1 cellular context compared by ENCODE assay signal in the genomic region with DNA sequence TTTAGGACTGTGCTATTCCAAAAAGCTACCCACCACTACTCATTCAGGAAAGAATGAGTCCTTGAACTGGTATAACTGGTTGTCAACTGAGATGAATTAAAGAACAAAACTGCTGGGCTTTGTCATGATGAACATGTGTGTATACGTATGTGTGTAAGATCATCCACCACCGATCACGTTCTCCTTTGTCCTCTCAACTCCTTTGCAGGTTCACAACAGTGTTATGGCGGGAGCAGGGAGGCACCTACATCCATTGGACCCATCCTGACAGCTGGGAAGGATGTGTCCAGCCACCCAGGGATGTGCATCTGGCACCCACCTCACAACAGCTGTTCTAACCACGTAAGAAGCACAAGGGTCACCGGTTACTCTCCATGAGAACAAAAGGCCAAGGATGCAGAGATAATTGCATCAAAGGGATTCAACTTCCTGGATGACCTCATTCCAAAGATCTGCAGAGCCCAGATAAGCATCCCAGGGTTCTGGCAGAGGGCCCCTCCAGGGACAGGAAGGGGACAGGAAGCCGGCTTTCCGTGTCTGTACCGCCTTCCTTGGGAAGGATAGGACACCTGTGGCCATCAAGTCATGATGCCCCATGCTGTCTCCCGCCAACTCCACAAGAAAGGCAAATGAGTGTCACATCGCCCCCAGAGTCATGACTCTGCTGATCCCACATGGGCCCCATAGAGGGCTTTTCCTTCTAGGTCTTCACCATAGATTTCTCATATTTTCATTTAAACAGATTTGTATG.
TF ChIP-seq lines count a peak whose summit lies in the region.

No MANE protein-coding gene starts in this region.

TF ChIP-seq in K562, 482 proteins besides CTCF, POLR2A, EP300 and RAD21 (continued from another document and continues in another):
- TF ChIP-seq, protein P1, sequence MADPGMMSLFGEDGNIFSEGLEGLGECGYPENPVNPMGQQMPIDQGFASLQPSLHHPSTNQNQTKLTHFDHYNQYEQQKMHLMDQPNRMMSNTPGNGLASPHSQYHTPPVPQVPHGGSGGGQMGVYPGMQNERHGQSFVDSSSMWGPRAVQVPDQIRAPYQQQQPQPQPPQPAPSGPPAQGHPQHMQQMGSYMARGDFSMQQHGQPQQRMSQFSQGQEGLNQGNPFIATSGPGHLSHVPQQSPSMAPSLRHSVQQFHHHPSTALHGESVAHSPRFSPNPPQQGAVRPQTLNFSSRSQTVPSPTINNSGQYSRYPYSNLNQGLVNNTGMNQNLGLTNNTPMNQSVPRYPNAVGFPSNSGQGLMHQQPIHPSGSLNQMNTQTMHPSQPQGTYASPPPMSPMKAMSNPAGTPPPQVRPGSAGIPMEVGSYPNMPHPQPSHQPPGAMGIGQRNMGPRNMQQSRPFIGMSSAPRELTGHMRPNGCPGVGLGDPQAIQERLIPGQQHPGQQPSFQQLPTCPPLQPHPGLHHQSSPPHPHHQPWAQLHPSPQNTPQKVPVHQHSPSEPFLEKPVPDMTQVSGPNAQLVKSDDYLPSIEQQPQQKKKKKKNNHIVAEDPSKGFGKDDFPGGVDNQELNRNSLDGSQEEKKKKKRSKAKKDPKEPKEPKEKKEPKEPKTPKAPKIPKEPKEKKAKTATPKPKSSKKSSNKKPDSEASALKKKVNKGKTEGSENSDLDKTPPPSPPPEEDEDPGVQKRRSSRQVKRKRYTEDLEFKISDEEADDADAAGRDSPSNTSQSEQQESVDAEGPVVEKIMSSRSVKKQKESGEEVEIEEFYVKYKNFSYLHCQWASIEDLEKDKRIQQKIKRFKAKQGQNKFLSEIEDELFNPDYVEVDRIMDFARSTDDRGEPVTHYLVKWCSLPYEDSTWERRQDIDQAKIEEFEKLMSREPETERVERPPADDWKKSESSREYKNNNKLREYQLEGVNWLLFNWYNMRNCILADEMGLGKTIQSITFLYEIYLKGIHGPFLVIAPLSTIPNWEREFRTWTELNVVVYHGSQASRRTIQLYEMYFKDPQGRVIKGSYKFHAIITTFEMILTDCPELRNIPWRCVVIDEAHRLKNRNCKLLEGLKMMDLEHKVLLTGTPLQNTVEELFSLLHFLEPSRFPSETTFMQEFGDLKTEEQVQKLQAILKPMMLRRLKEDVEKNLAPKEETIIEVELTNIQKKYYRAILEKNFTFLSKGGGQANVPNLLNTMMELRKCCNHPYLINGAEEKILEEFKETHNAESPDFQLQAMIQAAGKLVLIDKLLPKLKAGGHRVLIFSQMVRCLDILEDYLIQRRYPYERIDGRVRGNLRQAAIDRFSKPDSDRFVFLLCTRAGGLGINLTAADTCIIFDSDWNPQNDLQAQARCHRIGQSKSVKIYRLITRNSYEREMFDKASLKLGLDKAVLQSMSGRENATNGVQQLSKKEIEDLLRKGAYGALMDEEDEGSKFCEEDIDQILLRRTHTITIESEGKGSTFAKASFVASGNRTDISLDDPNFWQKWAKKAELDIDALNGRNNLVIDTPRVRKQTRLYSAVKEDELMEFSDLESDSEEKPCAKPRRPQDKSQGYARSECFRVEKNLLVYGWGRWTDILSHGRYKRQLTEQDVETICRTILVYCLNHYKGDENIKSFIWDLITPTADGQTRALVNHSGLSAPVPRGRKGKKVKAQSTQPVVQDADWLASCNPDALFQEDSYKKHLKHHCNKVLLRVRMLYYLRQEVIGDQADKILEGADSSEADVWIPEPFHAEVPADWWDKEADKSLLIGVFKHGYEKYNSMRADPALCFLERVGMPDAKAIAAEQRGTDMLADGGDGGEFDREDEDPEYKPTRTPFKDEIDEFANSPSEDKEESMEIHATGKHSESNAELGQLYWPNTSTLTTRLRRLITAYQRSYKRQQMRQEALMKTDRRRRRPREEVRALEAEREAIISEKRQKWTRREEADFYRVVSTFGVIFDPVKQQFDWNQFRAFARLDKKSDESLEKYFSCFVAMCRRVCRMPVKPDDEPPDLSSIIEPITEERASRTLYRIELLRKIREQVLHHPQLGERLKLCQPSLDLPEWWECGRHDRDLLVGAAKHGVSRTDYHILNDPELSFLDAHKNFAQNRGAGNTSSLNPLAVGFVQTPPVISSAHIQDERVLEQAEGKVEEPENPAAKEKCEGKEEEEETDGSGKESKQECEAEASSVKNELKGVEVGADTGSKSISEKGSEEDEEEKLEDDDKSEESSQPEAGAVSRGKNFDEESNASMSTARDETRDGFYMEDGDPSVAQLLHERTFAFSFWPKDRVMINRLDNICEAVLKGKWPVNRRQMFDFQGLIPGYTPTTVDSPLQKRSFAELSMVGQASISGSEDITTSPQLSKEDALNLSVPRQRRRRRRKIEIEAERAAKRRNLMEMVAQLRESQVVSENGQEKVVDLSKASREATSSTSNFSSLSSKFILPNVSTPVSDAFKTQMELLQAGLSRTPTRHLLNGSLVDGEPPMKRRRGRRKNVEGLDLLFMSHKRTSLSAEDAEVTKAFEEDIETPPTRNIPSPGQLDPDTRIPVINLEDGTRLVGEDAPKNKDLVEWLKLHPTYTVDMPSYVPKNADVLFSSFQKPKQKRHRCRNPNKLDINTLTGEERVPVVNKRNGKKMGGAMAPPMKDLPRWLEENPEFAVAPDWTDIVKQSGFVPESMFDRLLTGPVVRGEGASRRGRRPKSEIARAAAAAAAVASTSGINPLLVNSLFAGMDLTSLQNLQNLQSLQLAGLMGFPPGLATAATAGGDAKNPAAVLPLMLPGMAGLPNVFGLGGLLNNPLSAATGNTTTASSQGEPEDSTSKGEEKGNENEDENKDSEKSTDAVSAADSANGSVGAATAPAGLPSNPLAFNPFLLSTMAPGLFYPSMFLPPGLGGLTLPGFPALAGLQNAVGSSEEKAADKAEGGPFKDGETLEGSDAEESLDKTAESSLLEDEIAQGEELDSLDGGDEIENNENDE (IDR thresholded peaks at IDR 0.05; ENCODE audit: low read depth, low read length), result no peak
- TF ChIP-seq SAFB (IDR thresholded peaks at IDR 0.05; ENCODE audit: borderline replicate concordance, low read depth, low read length), result no peak
- no peak for TF ChIP-seq IRF2 (CRISPR knock-in tag; IDR thresholded peaks at IDR 0.05)
- TF ChIP-seq ZNF212 (CRISPR knock-in tag; IDR thresholded peaks at IDR 0.05), result no peak
- no peak for TF ChIP-seq TEAD2 (tag; IDR thresholded peaks at IDR 0.05)
- no peak for TF ChIP-seq ZBED1 (IDR thresholded peaks at IDR 0.05)
- TF ChIP-seq, protein P2, sequence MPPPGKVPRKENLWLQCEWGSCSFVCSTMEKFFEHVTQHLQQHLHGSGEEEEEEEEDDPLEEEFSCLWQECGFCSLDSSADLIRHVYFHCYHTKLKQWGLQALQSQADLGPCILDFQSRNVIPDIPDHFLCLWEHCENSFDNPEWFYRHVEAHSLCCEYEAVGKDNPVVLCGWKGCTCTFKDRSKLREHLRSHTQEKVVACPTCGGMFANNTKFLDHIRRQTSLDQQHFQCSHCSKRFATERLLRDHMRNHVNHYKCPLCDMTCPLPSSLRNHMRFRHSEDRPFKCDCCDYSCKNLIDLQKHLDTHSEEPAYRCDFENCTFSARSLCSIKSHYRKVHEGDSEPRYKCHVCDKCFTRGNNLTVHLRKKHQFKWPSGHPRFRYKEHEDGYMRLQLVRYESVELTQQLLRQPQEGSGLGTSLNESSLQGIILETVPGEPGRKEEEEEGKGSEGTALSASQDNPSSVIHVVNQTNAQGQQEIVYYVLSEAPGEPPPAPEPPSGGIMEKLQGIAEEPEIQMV (tag; conservative IDR thresholded peaks at IDR 0.05; ENCODE audit: low read depth), result no peak
- TF ChIP-seq ZNF347 (CRISPR knock-in tag; IDR thresholded peaks at IDR 0.05; ENCODE audit: low read depth), result no peak
- TF ChIP-seq TRIM28 (IDR thresholded peaks at IDR 0.05), result 0 out of 2 replicates have a peak, but pooled peaks have one; percentile 16
- peak; percentile 58; the same call in 1 of the 2 replicates for TF ChIP-seq ETS1 (conservative IDR thresholded peaks at IDR 0.05; ENCODE audit: control insufficient read depth, low read depth, low read length)
- TF ChIP-seq DACH1 (IDR thresholded peaks at IDR 0.05; ENCODE audit: partially characterized antibody), result peak; percentile 95
- no peak for TF ChIP-seq SRSF7 (optimal IDR thresholded peaks at IDR 0.05; ENCODE audit: low read depth, low read length)
- TF ChIP-seq, protein P3, sequence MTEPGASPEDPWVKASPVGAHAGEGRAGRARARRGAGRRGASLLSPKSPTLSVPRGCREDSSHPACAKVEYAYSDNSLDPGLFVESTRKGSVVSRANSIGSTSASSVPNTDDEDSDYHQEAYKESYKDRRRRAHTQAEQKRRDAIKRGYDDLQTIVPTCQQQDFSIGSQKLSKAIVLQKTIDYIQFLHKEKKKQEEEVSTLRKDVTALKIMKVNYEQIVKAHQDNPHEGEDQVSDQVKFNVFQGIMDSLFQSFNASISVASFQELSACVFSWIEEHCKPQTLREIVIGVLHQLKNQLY (CRISPR knock-in tag; conservative IDR thresholded peaks at IDR 0.05), result no peak
- peak; percentile 99 for TF ChIP-seq ATF3 (IDR thresholded peaks at IDR 0.05)
- peak; percentile 96 for TF ChIP-seq ATF3 (CRISPR knock-in tag; conservative IDR thresholded peaks at IDR 0.05)
- TF ChIP-seq ZNF830 (CRISPR knock-in tag; IDR thresholded peaks at IDR 0.05), result no peak
- TF ChIP-seq PHTF2 (CRISPR knock-in tag; IDR thresholded peaks at IDR 0.05), result no peak
- TF ChIP-seq, protein P4, sequence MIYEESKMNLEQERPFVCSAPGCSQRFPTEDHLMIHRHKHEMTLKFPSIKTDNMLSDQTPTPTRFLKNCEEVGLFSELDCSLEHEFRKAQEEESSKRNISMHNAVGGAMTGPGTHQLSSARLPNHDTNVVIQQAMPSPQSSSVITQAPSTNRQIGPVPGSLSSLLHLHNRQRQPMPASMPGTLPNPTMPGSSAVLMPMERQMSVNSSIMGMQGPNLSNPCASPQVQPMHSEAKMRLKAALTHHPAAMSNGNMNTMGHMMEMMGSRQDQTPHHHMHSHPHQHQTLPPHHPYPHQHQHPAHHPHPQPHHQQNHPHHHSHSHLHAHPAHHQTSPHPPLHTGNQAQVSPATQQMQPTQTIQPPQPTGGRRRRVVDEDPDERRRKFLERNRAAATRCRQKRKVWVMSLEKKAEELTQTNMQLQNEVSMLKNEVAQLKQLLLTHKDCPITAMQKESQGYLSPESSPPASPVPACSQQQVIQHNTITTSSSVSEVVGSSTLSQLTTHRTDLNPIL (CRISPR knock-in tag; IDR thresholded peaks at IDR 0.05), result no peak
- no peak for TF ChIP-seq HNRNPH1 (optimal IDR thresholded peaks at IDR 0.05; ENCODE audit: low read depth, low read length)
- no peak for TF ChIP-seq POLR3G (IDR thresholded peaks at IDR 0.05; ENCODE audit: extremely low read depth, insufficient read length, insufficient replicate concordance)
- peak; percentile 51 for TF ChIP-seq ZNF239 (CRISPR knock-in tag; IDR thresholded peaks at IDR 0.05)
- no peak for TF ChIP-seq ZNF785 (CRISPR knock-in tag; IDR thresholded peaks at IDR 0.05)
- TF ChIP-seq, protein P5, sequence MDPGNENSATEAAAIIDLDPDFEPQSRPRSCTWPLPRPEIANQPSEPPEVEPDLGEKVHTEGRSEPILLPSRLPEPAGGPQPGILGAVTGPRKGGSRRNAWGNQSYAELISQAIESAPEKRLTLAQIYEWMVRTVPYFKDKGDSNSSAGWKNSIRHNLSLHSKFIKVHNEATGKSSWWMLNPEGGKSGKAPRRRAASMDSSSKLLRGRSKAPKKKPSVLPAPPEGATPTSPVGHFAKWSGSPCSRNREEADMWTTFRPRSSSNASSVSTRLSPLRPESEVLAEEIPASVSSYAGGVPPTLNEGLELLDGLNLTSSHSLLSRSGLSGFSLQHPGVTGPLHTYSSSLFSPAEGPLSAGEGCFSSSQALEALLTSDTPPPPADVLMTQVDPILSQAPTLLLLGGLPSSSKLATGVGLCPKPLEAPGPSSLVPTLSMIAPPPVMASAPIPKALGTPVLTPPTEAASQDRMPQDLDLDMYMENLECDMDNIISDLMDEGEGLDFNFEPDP (CRISPR knock-in tag; IDR thresholded peaks at IDR 0.05), result no peak
- TF ChIP-seq MBD2 (IDR thresholded peaks at IDR 0.05; ENCODE audit: borderline replicate concordance, low read depth), result peak; percentile 75
- TF ChIP-seq TRIM24 (IDR thresholded peaks at IDR 0.05), result peak; percentile 94 to 96
- no peak for TF ChIP-seq ID3 (CRISPR knock-in tag; IDR thresholded peaks at IDR 0.05)
- TF ChIP-seq ID3 (tag; IDR thresholded peaks at IDR 0.05), result peak; percentile 88
- TF ChIP-seq MYC (IDR thresholded peaks at IDR 0.05; ENCODE audit: low read depth, low read length), result 0 out of 2 replicates have a peak, but pooled peaks have one; percentile 40
- TF ChIP-seq MYC (CRISPR knock-in tag; IDR thresholded peaks at IDR 0.05; ENCODE audit: borderline replicate concordance, low read depth), result no peak
- TF ChIP-seq FOXJ2 (tag; IDR thresholded peaks at IDR 0.05), result no peak
- no peak for TF ChIP-seq RBM15 (IDR thresholded peaks at IDR 0.05; ENCODE audit: insufficient read depth, low read length)
- TF ChIP-seq FOSL1 (tag; conservative IDR thresholded peaks at IDR 0.05), result peak; percentile 91
- no peak for TF ChIP-seq ZNF124 (CRISPR knock-in tag; IDR thresholded peaks at IDR 0.05)
- TF ChIP-seq KAT7 (CRISPR knock-in tag; IDR thresholded peaks at IDR 0.05; ENCODE audit: borderline replicate concordance), result no peak
- TF ChIP-seq PHB2 (IDR thresholded peaks at IDR 0.05; ENCODE audit: low read depth), result no peak
- TF ChIP-seq ETS2 (tag; IDR thresholded peaks at IDR 0.05; ENCODE audit: borderline replicate concordance, poor library complexity, severe bottlenecking), result no peak
- TF ChIP-seq CHD4 (IDR thresholded peaks at IDR 0.05; ENCODE audit: insufficient read depth, insufficient replicate concordance, low read depth, low read length, poor library complexity, severe bottlenecking), result no peak
- TF ChIP-seq RFX7 (CRISPR knock-in tag; IDR thresholded peaks at IDR 0.05), result no peak
- no peak for TF ChIP-seq MEF2A (IDR thresholded peaks at IDR 0.05; ENCODE audit: control insufficient read depth, low read depth, low read length)
- TF ChIP-seq NFRKB (IDR thresholded peaks at IDR 0.05; ENCODE audit: low read depth), result 0 out of 2 replicates have a peak, but pooled peaks have one; percentile 75
- TF ChIP-seq MAFF (IDR thresholded peaks at IDR 0.05; ENCODE audit: low read length), result no peak
